ENCODE assay signal across 8 cellular contexts in genomic region chr11:47216141-47216798, GRCh38. TPM values are rescaled to one million over a fixed set of nuclear protein-coding genes. Genes with fewer than 3 reads are reported as not detected.
A peak's percentile ranks its signal among the peaks of the same experiment; 100 is the strongest.
DNase-seq lines count a peak whose midpoint lies in the region; ATAC-seq, FAIRE-seq and TF ChIP-seq lines count a peak whose summit lies in the region.

No MANE protein-coding gene starts in this region.

- peak overlapping the region; percentile 99 for H3K4me3 Mint-ChIP-seq in activated naive CD8-positive, alpha-beta T cell treated with anti-CD3 and anti-CD28 coated beads, Interleukin-2, amount 10 ng/mL, durations not matched to agents 7 days and 5 days

- no peaks in the 10 kb centered on the region for H3K9me3 ChIP-seq in RWPE2 (ENCODE audit: severe bottlenecking)
- no peaks in the 10 kb centered on the region for H3K9me3 ChIP-seq in iPS-15b (ENCODE audit: control insufficient read depth, insufficient read depth, low read length)
- H3K9me3 ChIP-seq in small intestine (ENCODE audit: control insufficient read depth, low read depth) = no peaks in the 10 kb centered on the region

- no peaks in the 10 kb centered on the region for H3K27me3 Mint-ChIP-seq in activated naive CD8-positive, alpha-beta T cell treated with anti-CD3 and anti-CD28 coated beads, Interleukin-2, amount 10 ng/mL, durations not matched to agents 7 days and 5 days

- POLR2A ChIA-PET in activated naive CD8-positive, alpha-beta T cell treated with anti-CD3 and anti-CD28 coated beads, Interleukin-2, amount 10 ng/mL, durations not matched to agents 7 days and 5 days (lab: Charles Lee) = interaction anchor here (0.6 to 3.8 kb wide), 15 partner anchors 11 to 210 kb away, joined by 3 to 59 read pairs (median 9); partner anchors contain the start of genes ACP2, ARFGAP2, NR1H3 and PSMC3

- peak; percentile 46 for TF ChIP-seq CTCF in GM10266 (IDR thresholded peaks at IDR 0.05; ENCODE audit: control insufficient read depth, insufficient read depth, low read depth, missing control alignments)
- no peak for TF ChIP-seq CTCF in RWPE2 (IDR thresholded peaks at IDR 0.05; ENCODE audit: poor library complexity, severe bottlenecking)

- H3K36me3 ChIP-seq in RWPE2 (ENCODE audit: low read depth) (peaks cover 50% of the 10 kb centered on the region), iPS-15b (ENCODE audit: control insufficient read depth, insufficient read depth, low read length) (peaks cover 5% of the 10 kb centered on the region), small intestine (ENCODE audit: control insufficient read depth in 2 of 2, insufficient read depth in 2 of 2, low read length in 2 of 2) (no peaks in the 10 kb centered on the region)

- H3K9me3 Mint-ChIP-seq in activated naive CD8-positive, alpha-beta T cell treated with anti-CD3 and anti-CD28 coated beads, Interleukin-2, amount 10 ng/mL, durations not matched to agents 7 days and 5 days = no peaks in the 10 kb centered on the region

- peak overlapping the region; percentile 100 for H3K27ac Mint-ChIP-seq in activated naive CD8-positive, alpha-beta T cell treated with anti-CD3 and anti-CD28 coated beads, Interleukin-2, amount 10 ng/mL, durations not matched to agents 7 days and 5 days

- H3K4me3 ChIP-seq in RWPE2 (ENCODE audit: severe bottlenecking) = peak overlapping the region; percentile 46
- H3K4me3 ChIP-seq in iPS-15b (ENCODE audit: low read depth, low read length) = peak overlapping the region; percentile 85
- peak overlapping the region; percentile 10 to 38 for H3K4me3 ChIP-seq in small intestine (ENCODE audit: low read depth in 1 of 2, low read length in 2 of 2)

- WGBS in small intestine, 3 donors = 4 to 9% (median 8%) methylated on average over 12 of the region's 12 CpGs

- H3K27me3 ChIP-seq in RWPE2 (ENCODE audit: insufficient read depth, poor library complexity, severe bottlenecking) (no peaks in the 10 kb centered on the region), iPS-15b (ENCODE audit: control insufficient read depth, insufficient read depth, low read length) (no peaks in the 10 kb centered on the region), small intestine (ENCODE audit: control insufficient read depth in 2 of 2, insufficient read depth in 2 of 2, low read length in 2 of 2) (no peaks in the 10 kb centered on the region)

- H3K4me1 ChIP-seq in RWPE2 (ENCODE audit: insufficient read depth, poor library complexity, severe bottlenecking) (peaks cover 32% of the 10 kb centered on the region), iPS-15b (ENCODE audit: control insufficient read depth, insufficient read depth, low read length) (no peaks in the 10 kb centered on the region), small intestine (ENCODE audit: control insufficient read depth in 2 of 2, insufficient read depth in 1 of 2, low read depth in 1 of 2, low read length in 1 of 2) (peaks cover 0 to 9% of the 10 kb centered on the region in 2 donors)

- peaks cover 35% of the 10 kb centered on the region for H3K36me3 Mint-ChIP-seq in activated naive CD8-positive, alpha-beta T cell treated with anti-CD3 and anti-CD28 coated beads, Interleukin-2, amount 10 ng/mL, durations not matched to agents 7 days and 5 days

- DNase-seq in GM10266 (ENCODE audit: extremely low spot score) (peak; percentile 43), RWPE2 (ENCODE audit: low spot score) (peak; percentile 75), small intestine (peak; percentile 85), NCI-H345 (lab: John Stamatoyannopoulos, UW) (no peak)
- peak; percentile 57 for DNase-seq in activated naive CD8-positive, alpha-beta T cell treated with anti-CD3 and anti-CD28 coated beads, Interleukin-2, amount 10 ng/mL, durations not matched to agents 7 days and 5 days

- peak; percentile 31 for ATAC-seq in HG02798 (IDR thresholded peaks at IDR 0.05; ENCODE audit: poor library complexity, unreplicated experiment)
- ATAC-seq in RWPE2 (ENCODE audit: low read depth) = peak; percentile 60
- ATAC-seq in activated naive CD8-positive, alpha-beta T cell treated with anti-CD3 and anti-CD28 coated beads, Interleukin-2, amount 10 ng/mL, durations not matched to agents 7 days and 5 days (ENCODE audit: low read depth) = peak; percentile 18
- ATAC-seq in GM21825 (IDR thresholded peaks at IDR 0.05; ENCODE audit: unreplicated experiment) = no peak

- peaks cover 42% of the 10 kb centered on the region for H3K4me1 Mint-ChIP-seq in activated naive CD8-positive, alpha-beta T cell treated with anti-CD3 and anti-CD28 coated beads, Interleukin-2, amount 10 ng/mL, durations not matched to agents 7 days and 5 days

- peak overlapping the region; percentile 93 for H3K9ac ChIP-seq in iPS-15b (ENCODE audit: low read depth, low read length)

- peak overlapping the region; percentile 91 for H3K27ac ChIP-seq in RWPE2 (ENCODE audit: poor library complexity, severe bottlenecking)
- H3K27ac ChIP-seq in small intestine (ENCODE audit: low read depth in 1 of 2, low read length in 1 of 2) = peak overlapping the region; percentile 9 to 90

- no peak for FAIRE-seq in small intestine (lab: Jason Lieb, UNC)

RNA-seq across cellular contexts. Expression of gene DDB2, which starts 1.5 kb away (rescaled TPM):
- 100 to 1,000 TPM; 178 to 181 TPM for total RNA-seq in activated naive CD8-positive, alpha-beta T cell treated with anti-CD3 and anti-CD28 coated beads, Interleukin-2, amount 10 ng/mL, durations not matched to agents 7 days and 5 days
- polyA plus RNA-seq in small intestine = 10 to 100 TPM; 25.1 to 39.4 (median 26.2) TPM

RNA-seq across cellular contexts. Expression of gene PACSIN3, which starts 30.0 kb away (rescaled TPM):
- total RNA-seq in activated naive CD8-positive, alpha-beta T cell treated with anti-CD3 and anti-CD28 coated beads, Interleukin-2, amount 10 ng/mL, durations not matched to agents 7 days and 5 days = 1 to 10 TPM; 1.1 to 1.3 TPM
- polyA plus RNA-seq in small intestine = 1 to 10 TPM; 2.0 to 6.5 (median 4.9) TPM

RNA-seq across cellular contexts. Expression of gene ACP2, which starts 32.3 kb away (rescaled TPM):
- total RNA-seq in activated naive CD8-positive, alpha-beta T cell treated with anti-CD3 and anti-CD28 coated beads, Interleukin-2, amount 10 ng/mL, durations not matched to agents 7 days and 5 days = 10 to 100 TPM; 26.5 to 31.1 TPM
- polyA plus RNA-seq in small intestine = 10 to 100 TPM; 44.1 to 53.3 (median 48.6) TPM

RNA-seq across cellular contexts. Expression of gene ARFGAP2, which starts 39.6 kb away (rescaled TPM):
- 100 to 1,000 TPM; 108 to 113 TPM for total RNA-seq in activated naive CD8-positive, alpha-beta T cell treated with anti-CD3 and anti-CD28 coated beads, Interleukin-2, amount 10 ng/mL, durations not matched to agents 7 days and 5 days
- 10 to 100 TPM; 53.0 to 64.4 (median 64.4) TPM for polyA plus RNA-seq in small intestine

RNA-seq across cellular contexts. Expression of gene NR1H3, which starts 41.5 kb away (rescaled TPM):
- total RNA-seq in activated naive CD8-positive, alpha-beta T cell treated with anti-CD3 and anti-CD28 coated beads, Interleukin-2, amount 10 ng/mL, durations not matched to agents 7 days and 5 days = 10 to 100 TPM; 11.7 to 15.1 TPM
- 100 to 1,000 TPM; 102 to 366 (median 223) TPM for polyA plus RNA-seq in small intestine

Comparison
In these comparisons a context has a peak if more than half of its experiments do, and no peak if none do; other contexts are left out.
1. H3K4me3 ChIP-seq: peak in every context shown above with its lines; median percentile 85 in iPS-15b; 46 in RWPE2; 24 in small intestine.